Comparison of ENCODE assay signal across 8 cellular contexts in genomic region chr5:172983542-172984243, GRCh38. TPM values are rescaled to one million over a fixed set of nuclear protein-coding genes. Genes with fewer than 3 reads are reported as not detected.
DNase-seq lines count a peak whose midpoint lies in the region; ATAC-seq, FAIRE-seq and TF ChIP-seq lines count a peak whose summit lies in the region.

Gene ATP6V0E1 (plus strand): TSS chr5:172983771. CDS start chr5:172983861, 90 bp downstream.

- H3K9ac ChIP-seq in kidney (ENCODE audit: low read length in 2 of 2) = peak within 1 kb of the TSS; percentile 96 to 97

- peaks cover 3 to 11% of the 10 kb centered on the region in 2 donors for H3K4me1 ChIP-seq in kidney (ENCODE audit: control insufficient read depth in 1 of 2, insufficient read depth in 1 of 2, low read depth in 1 of 2, low read length in 2 of 2)

- FAIRE-seq in kidney (lab: Jason Lieb, UNC) = no peak

- peak; percentile 93 for TF ChIP-seq POLR2A in GM19099 (IDR thresholded peaks at IDR 0.05; ENCODE audit: extremely low read depth, insufficient read length, low read depth)

- H3K4me3 ChIP-seq in kidney (ENCODE audit: low read length in 2 of 2) = peak within 1 kb of the TSS; percentile 92 to 94

- peaks cover 0 to 4% of the 10 kb centered on the region in 2 donors for H3K36me3 ChIP-seq in kidney (ENCODE audit: control insufficient read depth in 1 of 2, insufficient read depth in 2 of 2, low read length in 2 of 2)

- no peaks in the 10 kb centered on the region for H3K9me3 ChIP-seq in kidney (ENCODE audit: control insufficient read depth in 1 of 2, low read length in 2 of 2)

- H3K27ac ChIP-seq in kidney (ENCODE audit: low read depth in 2 of 2, low read length in 2 of 2) = peak within 1 kb of the TSS; percentile 97

- peak; percentile 97 for DNase-seq in Ammon's horn (ENCODE audit: low spot score)
- peak; percentile 79 for DNase-seq in NCI-H510A treated with DMSO at 0.1 percent for 48 hours (lab: John Stamatoyannopoulos, UW)
- DNase-seq in activated CD4-positive, alpha-beta T cell treated with anti-CD3 and anti-CD28 coated beads for 24 hours (ENCODE audit: low read depth in 2 of 2) = peak; percentile 94 to 97
- peak; percentile 97 for DNase-seq in cerebellum (ENCODE audit: low spot score)
- DNase-seq in kidney = peak; percentile 99
- peak; percentile 98 for DNase-seq in stimulated activated CD4-positive, alpha-beta T cell treated with anti-CD3 and anti-CD28 coated beads, Interleukin-15, amount 100 ng/mL, for 24 hours

- intact Hi-C loops in kidney (cut with DNase I) = no loop called here

- no peak for TF ChIP-seq CTCF in kidney (IDR thresholded peaks at IDR 0.05; ENCODE audit: borderline replicate concordance, extremely low read depth, insufficient read depth)

- ATAC-seq in HG03378 (IDR thresholded peaks at IDR 0.05; ENCODE audit: unreplicated experiment) = peak; percentile 65

RNA-seq across cellular contexts. Expression of gene ATP6V0E1, which starts in this region (rescaled TPM):
- total RNA-seq in cerebellum (40.2 TPM), kidney (352 TPM)
- polyA plus RNA-seq in kidney (ENCODE audit: insufficient read depth, low read depth, low replicate concordance) = 804 TPM

Comparison
In these comparisons a context has a peak if more than half of its experiments do, and no peak if none do; other contexts are left out.
1. Peak in every context shown above with its lines: DNase-seq, ATAC-seq, H3K4me3 ChIP-seq and H3K27ac ChIP-seq.